In genomic region chr19:34711890-34712289, GRCh38 we compare ENCODE assay signal across 1 cellular context.
TF ChIP-seq lines count a peak whose summit lies in the region.

No MANE protein-coding gene starts in this region.

TF ChIP-seq in WTC11, 78 proteins besides CTCF, POLR2A, EP300 and RAD21 (continued from another document):
- no peak for TF ChIP-seq ATF6 (CRISPR knock-in tag; IDR thresholded peaks at IDR 0.05)
- no peak for TF ChIP-seq AR (CRISPR knock-in tag; IDR thresholded peaks at IDR 0.05)
- TF ChIP-seq CREM (CRISPR knock-in tag; IDR thresholded peaks at IDR 0.05) = no peak
- no peak for TF ChIP-seq USF1 (CRISPR knock-in tag; IDR thresholded peaks at IDR 0.05)
- no peak for TF ChIP-seq E2F4 (CRISPR knock-in tag; IDR thresholded peaks at IDR 0.05; ENCODE audit: borderline replicate concordance, low read depth)
- TF ChIP-seq USF2 (CRISPR knock-in tag; IDR thresholded peaks at IDR 0.05) = no peak
